In the genomic region with DNA sequence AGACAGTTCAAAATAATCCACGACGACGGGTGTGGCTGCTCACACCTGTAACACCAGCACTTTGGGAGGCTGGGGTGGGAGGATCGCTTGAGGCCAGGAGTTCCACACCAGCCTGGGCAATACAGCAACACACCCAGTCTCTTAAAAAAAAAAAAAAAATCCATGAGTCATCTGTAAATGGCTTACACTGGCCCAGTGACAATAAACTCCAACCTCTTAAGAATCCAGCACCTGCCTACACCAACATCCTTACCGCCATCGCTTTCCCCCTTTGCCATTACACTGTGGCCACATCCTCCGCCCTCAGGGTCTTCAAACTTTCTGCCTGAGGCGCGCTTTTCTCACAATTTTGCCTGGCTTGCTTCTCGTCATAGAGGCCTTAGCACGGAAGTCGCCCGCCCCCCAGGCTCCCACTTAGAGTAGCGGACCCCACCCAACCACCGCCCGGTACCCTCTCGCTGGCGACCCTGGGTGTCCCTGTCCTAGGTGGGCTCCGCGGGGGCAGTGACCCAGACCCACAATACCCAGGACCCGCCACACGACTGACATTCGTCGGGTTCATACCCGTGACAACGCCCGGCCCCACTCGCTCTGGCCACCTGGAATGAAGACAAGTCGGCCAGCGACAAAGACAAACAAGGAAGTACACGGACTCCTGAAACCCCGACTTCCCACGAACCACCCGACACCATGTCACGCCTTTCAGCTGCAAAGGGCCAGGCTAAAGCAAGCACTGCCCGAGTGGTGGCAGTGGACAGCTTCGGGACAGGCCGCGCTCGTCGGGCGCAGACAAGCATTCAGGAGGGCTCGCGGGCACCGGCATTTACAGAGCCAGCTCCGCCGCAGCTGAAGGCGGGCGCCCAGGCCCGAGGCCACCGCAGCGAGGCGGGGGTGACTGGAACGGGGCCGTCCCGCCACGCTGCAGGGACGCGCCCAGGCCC, we compare ENCODE assay signal across 8 cellular contexts. TPM values are rescaled to one million over a fixed set of nuclear protein-coding genes. Genes with fewer than 3 reads are reported as not detected.
DNase-seq lines count a peak whose midpoint lies in the region; ATAC-seq, FAIRE-seq and TF ChIP-seq lines count a peak whose summit lies in the region.

No MANE protein-coding gene starts in this region.

- H3K9me3 ChIP-seq in AG04450 (ENCODE audit: control insufficient read depth, insufficient read depth, low read length) (no peaks in the 10 kb centered on the region; the same call in 1 of the 2 replicates), right cardiac atrium (ENCODE audit: control insufficient read depth, low read length) (no peaks in the 10 kb centered on the region)

- H3K27me3 Mint-ChIP-seq in activated naive CD8-positive, alpha-beta T cell treated with anti-CD3 and anti-CD28 coated beads, Interleukin-2, amount 50 U/mL, for 24 hours = peaks cover 1% of the 10 kb centered on the region

- H3K27ac Mint-ChIP-seq in activated naive CD8-positive, alpha-beta T cell treated with anti-CD3 and anti-CD28 coated beads, Interleukin-2, amount 50 U/mL, for 24 hours = peak overlapping the region; percentile 91

- H3K4me3 Mint-ChIP-seq in activated naive CD8-positive, alpha-beta T cell treated with anti-CD3 and anti-CD28 coated beads, Interleukin-2, amount 50 U/mL, for 24 hours = peak overlapping the region; percentile 92

- intact Hi-C loops in right cardiac atrium (cut with DNase I) = no loop called here

- no peak for FAIRE-seq in GM12891 (lab: Jason Lieb, UNC)

- peak overlapping the region; percentile 78 for H3K27ac ChIP-seq in AG04450 (ENCODE audit: low read depth, low read length)
- H3K27ac ChIP-seq in right cardiac atrium (ENCODE audit: low read length) = peak overlapping the region; percentile 14

- H3K4me3 ChIP-seq in AG04450 (ENCODE audit: low read depth, low read length) (peak overlapping the region; percentile 99), right cardiac atrium (ENCODE audit: low read length) (peak overlapping the region; percentile 84), retinal pigment epithelial cell (ENCODE audit: low read length) (peak overlapping the region; percentile 95)

- peaks cover 41% of the 10 kb centered on the region for H3K36me3 Mint-ChIP-seq in activated naive CD8-positive, alpha-beta T cell treated with anti-CD3 and anti-CD28 coated beads, Interleukin-2, amount 50 U/mL, for 24 hours (ENCODE audit: low read depth)

- ATAC-seq in HG02759 (IDR thresholded peaks at IDR 0.05; ENCODE audit: unreplicated experiment) = peak; percentile 31
- peak; percentile 47 for ATAC-seq in activated naive CD8-positive, alpha-beta T cell treated with anti-CD3 and anti-CD28 coated beads, Interleukin-2, amount 50 U/mL, for 24 hours
- ATAC-seq in right cardiac atrium = peak; percentile 32 to 34

- DNase-seq in AG04450 (ENCODE audit: low read depth, low spot score) (peak; percentile 30), GM12891 (ENCODE audit: insufficient read length, low spot score) (no peak), NCI-H226 (peak; percentile 23), right cardiac atrium (peak; percentile 41 to 73 (median 69)), retinal pigment epithelial cell (ENCODE audit: low read depth) (peak; percentile 29), putamen (ENCODE audit: low spot score) (no peak)
- peak; percentile 38 for DNase-seq in activated naive CD8-positive, alpha-beta T cell treated with anti-CD3 and anti-CD28 coated beads, Interleukin-2, amount 50 U/mL, for 24 hours

- no peaks in the 10 kb centered on the region for H3K27me3 ChIP-seq in AG04450 (ENCODE audit: control insufficient read depth, insufficient read depth, low read length)
- no peaks in the 10 kb centered on the region for H3K27me3 ChIP-seq in right cardiac atrium (ENCODE audit: control insufficient read depth, insufficient read depth)

- no peak; the same call in 1 of the 2 replicates for TF ChIP-seq POLR2A in GM12891 (IDR thresholded peaks at IDR 0.05; ENCODE audit: low read depth, low read length)

- H3K4me1 ChIP-seq in right cardiac atrium (ENCODE audit: control insufficient read depth, insufficient read depth, low read length) = peaks cover 2% of the 10 kb centered on the region

- WGBS in right cardiac atrium = 8% methylated on average over 59 of the region's 59 CpGs

- H3K4me1 Mint-ChIP-seq in activated naive CD8-positive, alpha-beta T cell treated with anti-CD3 and anti-CD28 coated beads, Interleukin-2, amount 50 U/mL, for 24 hours = peaks cover 44% of the 10 kb centered on the region

- TF ChIP-seq CTCF in AG04450 (IDR thresholded peaks at IDR 0.05; ENCODE audit: low read depth, low read length) (no peak), retinal pigment epithelial cell (conservative IDR thresholded peaks at IDR 0.05; ENCODE audit: low read depth, low read length) (no peak)

- no peaks in the 10 kb centered on the region for H3K9me3 Mint-ChIP-seq in activated naive CD8-positive, alpha-beta T cell treated with anti-CD3 and anti-CD28 coated beads, Interleukin-2, amount 50 U/mL, for 24 hours

- POLR2A ChIA-PET in AG04450 (lab: Yijun Ruan, JAX) = interaction anchor here (0.9 to 1.6 kb wide), 2 partner anchors 10 to 54 kb away, joined by 5 to 9 read pairs; no protein-coding TSS in a partner anchor

- CTCF ChIA-PET in AG04450 (lab: Charles Lee) = no interaction called here

TF ChIP-seq in GM12891, 5 proteins besides CTCF, POLR2A, EP300 and RAD21:
- peak; percentile 12; the same call in 1 of the 2 replicates for TF ChIP-seq POLR2AphosphoS5 (IDR thresholded peaks at IDR 0.05; ENCODE audit: low read depth, low read length)
- no peak for TF ChIP-seq SPI1 (IDR thresholded peaks at IDR 0.05; ENCODE audit: low read depth, low read length)
TF ChIP-seq in GM12891: peak in this region for 1.

RNA-seq across cellular contexts. Expression of gene GOLGA3, which starts 0.6 kb away (rescaled TPM):
- polyA plus RNA-seq in AG04450 (2011; rRNA removed) (22.6 and 28.0 TPM in 2 replicates), right cardiac atrium (14.6 TPM)
- 78.1 and 103 TPM in 2 replicates for polyA minus RNA-seq in AG04450 (2011; rRNA and poly(A)+ RNA removed)
- polyA plus RNA-seq in GM12891 (2012; ENCODE audit: low read depth, missing spikeins) = 9.0 TPM
- 10 to 100 TPM; 28.0 to 49.8 (median 37.2) TPM for total RNA-seq in right cardiac atrium

RNA-seq across cellular contexts. Expression of gene CHFR, which starts 59.4 kb away (rescaled TPM):
- polyA plus RNA-seq in AG04450 (2011; rRNA removed) = 28.4 and 29.2 TPM in 2 replicates
- 61.8 and 64.0 TPM in 2 replicates for polyA minus RNA-seq in AG04450 (2011; rRNA and poly(A)+ RNA removed)
- polyA plus RNA-seq in GM12891 (2012; ENCODE audit: low read depth, missing spikeins) = 25.7 TPM
- 10 to 100 TPM; 15.3 to 27.6 (median 17.5) TPM for total RNA-seq in right cardiac atrium
- polyA plus RNA-seq in right cardiac atrium = 12.5 TPM

Comparison
In these comparisons a context has a peak if more than half of its experiments do, and no peak if none do; other contexts are left out.
1. DNase-seq: peak in AG04450 (single experiment), NCI-H226 (single experiment), activated naive CD8-positive, alpha-beta T cell treated with anti-CD3 and anti-CD28 coated beads, Interleukin-2, amount 50 U/mL, for 24 hours (single experiment), right cardiac atrium (3 of 3) and retinal pigment epithelial cell (single experiment); none in GM12891 (single experiment) and putamen (single experiment).
2. Peak in every context shown above with its lines, with median percentiles within 50 percentile points of each other: H3K4me3 ChIP-seq and ATAC-seq.